11 cellular contexts compared by ENCODE assay signal in the genomic region with DNA sequence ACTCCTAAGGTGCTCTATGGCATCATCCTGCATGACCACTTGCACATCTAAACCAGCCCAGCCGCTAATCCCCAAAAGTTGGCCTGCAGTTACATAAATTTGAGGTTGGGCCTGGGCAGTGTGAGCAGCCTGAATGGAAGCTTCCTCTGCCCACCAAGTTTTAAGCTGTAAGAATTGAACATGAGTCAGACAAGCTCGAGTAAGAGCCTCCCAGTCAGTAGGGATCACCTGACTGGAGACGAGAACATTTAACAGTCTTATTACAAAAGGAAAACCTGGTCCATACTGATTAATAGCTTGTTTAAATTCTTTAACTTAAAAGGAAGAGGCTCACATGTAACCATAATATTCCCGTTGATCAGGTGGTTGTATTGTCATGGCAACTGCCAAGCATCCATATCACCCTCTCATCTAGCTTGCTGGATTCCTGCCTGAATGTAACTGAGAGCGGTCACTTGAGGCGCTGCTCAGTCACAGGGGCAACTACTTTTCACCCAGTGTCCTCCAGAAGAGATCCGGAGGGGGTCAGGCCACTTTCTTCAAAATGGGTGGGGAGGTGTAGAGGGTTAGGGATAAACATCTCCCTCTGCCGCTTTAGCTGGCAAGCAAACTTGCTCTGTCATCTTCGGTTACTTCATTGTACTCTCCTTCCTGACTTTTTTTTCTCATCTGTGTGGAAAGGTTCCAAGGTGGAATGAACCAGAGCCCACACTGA. TPM values are rescaled to one million over a fixed set of nuclear protein-coding genes. Genes with fewer than 3 reads are reported as not detected.
A peak's percentile ranks its signal among the peaks of the same experiment; 100 is the strongest.
DNase-seq lines count a peak whose midpoint lies in the region; ATAC-seq, FAIRE-seq and TF ChIP-seq lines count a peak whose summit lies in the region.
"Had no signal": no experiment of that assay in that cellular context is flagged by ENCODE, and none has a peak within 500 bp of the region (broad histone marks: within the 10 kb centered on the region; RNA-seq: fewer than 3 reads in every experiment).

No MANE protein-coding gene starts in this region.

- no peaks in the 10 kb centered on the region for H3K9me3 ChIP-seq in gastroesophageal sphincter
- no peaks in the 10 kb centered on the region for H3K9me3 ChIP-seq in trophoblast cell (ENCODE audit: insufficient read depth, low read depth, low read length)
- H3K9me3 ChIP-seq: Peyer's patch had no signal

- no peak for TF ChIP-seq POLR2A in gastroesophageal sphincter (IDR thresholded peaks at IDR 0.05)

- H3K9ac ChIP-seq in trophoblast cell (ENCODE audit: low read length), result no peak overlapping the region

- FAIRE-seq in RCC 7860 (lab: Jason Lieb, UNC), result no peak

- H4K12ac ChIP-seq in trophoblast cell (ENCODE audit: low read depth, low read length), result no peak overlapping the region

- peak overlapping the region; percentile 99 for H2BK120ac ChIP-seq in trophoblast cell (ENCODE audit: insufficient read depth, low read length, poor library complexity)

- H3K27ac ChIP-seq in gastroesophageal sphincter (peak overlapping the region; percentile 57 to 86 (median 82)), trophoblast cell (ENCODE audit: low read depth, low read length) (peak overlapping the region; percentile 97)

- no peak overlapping the region for H2AFZ ChIP-seq in trophoblast cell (ENCODE audit: insufficient read depth, low read length, poor library complexity)

- peak in 3 of 4 experiments; percentile 40 to 58 (median 45) for TF ChIP-seq CTCF in gastroesophageal sphincter (IDR thresholded peaks at IDR 0.05)

- no peak for TF ChIP-seq EP300 in gastroesophageal sphincter (IDR thresholded peaks at IDR 0.05)

- H3K14ac ChIP-seq in trophoblast cell (ENCODE audit: low read length), result peak overlapping the region; percentile 90

- peak; percentile 85 for ATAC-seq in gastroesophageal sphincter
- no peak for ATAC-seq in GM18502 (IDR thresholded peaks at IDR 0.05; ENCODE audit: poor library complexity, unreplicated experiment)
- no peak for ATAC-seq in GM21825 (IDR thresholded peaks at IDR 0.05; ENCODE audit: unreplicated experiment)

- H3K18ac ChIP-seq in trophoblast cell (ENCODE audit: low read length), result peak overlapping the region; percentile 55

- peak overlapping the region; percentile 77 for H4K8ac ChIP-seq in trophoblast cell (ENCODE audit: low read depth, low read length)

- peak overlapping the region; percentile 98 for H4K91ac ChIP-seq in trophoblast cell (ENCODE audit: low read depth, low read length)

- WGBS in gastroesophageal sphincter (ENCODE audit: low coverage in 1 of 2), 2 donors, result 0 to 28% methylated on average over 4 to 9 of the region's 9 CpGs
- no CpG with 5 or more reads among the region's 9 CpGs for WGBS in trophoblast cell (ENCODE audit: extremely low coverage, insufficient coverage, insufficient read length)

- peak overlapping the region; percentile 100 for H2BK5ac ChIP-seq in trophoblast cell (ENCODE audit: low read depth, low read length, poor library complexity)

- H3K23ac ChIP-seq in trophoblast cell (ENCODE audit: low read length), result no peak overlapping the region

- peaks cover 8 to 40% (median 12%) of the 10 kb centered on the region in 3 donors for H3K4me1 ChIP-seq in gastroesophageal sphincter
- peaks cover 30 to 41% of the 10 kb centered on the region in 2 experiments for H3K4me1 ChIP-seq in trophoblast cell (ENCODE audit: control insufficient read depth in 1 of 2, insufficient read depth in 2 of 2, low read length in 2 of 2)

- H3K79me1 ChIP-seq in trophoblast cell (ENCODE audit: low read length), result peaks cover 64% of the 10 kb centered on the region

- DNase-seq in Daoy (ENCODE audit: low read depth) (peak; percentile 18), RCC 7860 (ENCODE audit: low spot score) (peak; percentile 23), trophoblast cell (peak; percentile 80 to 82), HCEC 1CT (no peak), NCI-H510A (lab: John Stamatoyannopoulos, UW) (no peak)
- DNase-seq: activated CD8-positive, alpha-beta memory T cell treated with anti-CD3 and anti-CD28 coated beads, Interleukin-2, amount 50 U/mL, for 4 hours; effector CD4-positive, alpha-beta T cell; Peyer's patch had no signal

- H3K4me3 ChIP-seq in gastroesophageal sphincter (no peak overlapping the region), trophoblast cell (ENCODE audit: low read depth, low read length) (no peak overlapping the region)
- H3K4me3 ChIP-seq: Peyer's patch had no signal

- H3K79me2 ChIP-seq in trophoblast cell (ENCODE audit: control insufficient read depth, insufficient read depth, low read length, poor library complexity), result peaks cover 18% of the 10 kb centered on the region

- no peaks in the 10 kb centered on the region for H3K27me3 ChIP-seq in gastroesophageal sphincter
- H3K27me3 ChIP-seq in trophoblast cell (ENCODE audit: insufficient read depth, low read length), result no peaks in the 10 kb centered on the region
- H3K27me3 ChIP-seq: Peyer's patch had no signal

- H3K4ac ChIP-seq in trophoblast cell (ENCODE audit: low read depth, low read length), result peak overlapping the region; percentile 38

- no peaks in the 10 kb centered on the region for H3K36me3 ChIP-seq in gastroesophageal sphincter
- H3K36me3 ChIP-seq in trophoblast cell (ENCODE audit: control insufficient read depth in 1 of 2, insufficient read depth in 2 of 2, low read length in 2 of 2), result no peaks in the 10 kb centered on the region
- H3K36me3 ChIP-seq: Peyer's patch had no signal

- peak overlapping the region; percentile 28 for H2AK5ac ChIP-seq in trophoblast cell (ENCODE audit: low read length)

- peak overlapping the region; percentile 94 for H2BK12ac ChIP-seq in trophoblast cell (ENCODE audit: low read length)

- no peak overlapping the region for H3K4me2 ChIP-seq in trophoblast cell (ENCODE audit: low read length)

RNA-seq across cellular contexts. Expression of a gene that starts 56.6 kb away (rescaled TPM):
- 394 and 409 TPM in 2 replicates for total RNA-seq in Daoy (2014; rRNA removed; shearing (Covaris generic))
- 100 to 1,000 TPM; 353 to 530 (median 419) TPM for total RNA-seq in gastroesophageal sphincter
- polyA plus RNA-seq in trophoblast cell (2013), result 349 and 360 TPM in 2 replicates

Comparison
In these comparisons a context has a peak if more than half of its experiments do, and no peak if none do; other contexts are left out.
1. DNase-seq: peak in Daoy (single experiment), RCC 7860 (single experiment) and trophoblast cell (2 of 2); none in HCEC 1CT (single experiment) and NCI-H510A (single experiment).